ENCODE assay signal across 8 cellular contexts in the genomic region with DNA sequence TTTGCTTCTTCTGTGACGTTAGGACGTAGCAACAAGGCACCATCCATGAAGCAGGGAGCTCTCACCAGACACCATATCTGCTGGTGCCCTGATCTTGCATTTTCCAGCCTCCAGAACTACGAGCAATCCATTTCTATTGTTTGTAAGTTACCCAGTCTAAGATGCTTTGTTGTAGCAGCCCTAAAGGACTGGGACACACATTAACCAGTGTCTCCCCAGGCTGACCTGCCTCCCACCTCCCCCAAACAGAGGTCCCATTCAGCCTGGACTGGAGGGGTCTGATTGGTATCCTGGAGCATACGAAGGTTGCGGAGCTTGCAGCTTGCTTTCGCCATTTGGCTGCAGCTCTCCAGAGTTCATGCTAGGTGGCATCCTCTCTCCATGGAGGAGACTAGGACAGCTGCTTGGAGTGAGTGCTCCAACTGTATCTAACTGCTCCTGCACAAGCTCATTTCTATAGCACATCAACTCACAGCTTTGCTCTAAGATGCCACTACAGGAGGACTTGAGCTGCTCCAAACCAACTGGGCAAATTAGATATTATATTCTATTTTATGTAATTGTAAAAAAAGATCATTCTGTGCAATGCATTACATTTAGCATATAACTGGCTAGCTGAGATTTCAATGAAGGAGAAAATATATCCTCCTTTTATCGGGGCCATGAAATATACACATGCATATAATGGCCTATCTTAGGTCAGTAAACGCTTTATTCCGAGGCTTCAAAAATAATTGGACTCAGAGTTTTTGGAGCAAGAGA. TPM values are rescaled to one million over a fixed set of nuclear protein-coding genes. Genes with fewer than 3 reads are reported as not detected.
DNase-seq lines count a peak whose midpoint lies in the region; ATAC-seq, FAIRE-seq and TF ChIP-seq lines count a peak whose summit lies in the region.

No MANE protein-coding gene starts in this region.

- H3K4me3 ChIP-seq in OCI-LY3 (ENCODE audit: low read length), result no peak overlapping the region
- no peak overlapping the region for H3K4me3 ChIP-seq in pancreas

- H3K9ac ChIP-seq in OCI-LY3 (ENCODE audit: low read length), result no peak overlapping the region

- no peaks in the 10 kb centered on the region for H3K9me3 ChIP-seq in OCI-LY3 (ENCODE audit: insufficient read depth, low read length)
- H3K9me3 ChIP-seq in pancreas, result no peaks in the 10 kb centered on the region

- POLR2A ChIA-PET in activated naive CD8-positive, alpha-beta T cell treated with anti-CD3 and anti-CD28 coated beads, Interleukin-2, amount 10 ng/mL, durations not matched to agents 7 days and 5 days (lab: Charles Lee), result interaction anchor here (0.8 to 1.3 kb wide), 5 partner anchors 72 to 344 kb away, joined by 3 to 6 read pairs (median 3); a partner anchor contains a TSS

- TF ChIP-seq POLR2A in GM12892 (IDR thresholded peaks at IDR 0.05; ENCODE audit: low read depth, low read length), result no peak

- TF ChIP-seq CTCF in OCI-LY3 (IDR thresholded peaks at IDR 0.05; ENCODE audit: low read depth, low read length), result peak; percentile 62
- peak; percentile 44 for TF ChIP-seq CTCF in glutamatergic neuron (IDR thresholded peaks at IDR 0.05; ENCODE audit: partially characterized antibody, unreplicated experiment)
- peak in 3 of 4 donors; percentile 54 to 61 (median 55) for TF ChIP-seq CTCF in pancreas (IDR thresholded peaks at IDR 0.05)

- peak; percentile 52 for ATAC-seq in HG03159 (IDR thresholded peaks at IDR 0.05; ENCODE audit: unreplicated experiment)
- ATAC-seq in activated naive CD8-positive, alpha-beta T cell treated with anti-CD3 and anti-CD28 coated beads, Interleukin-2, amount 10 ng/mL, durations not matched to agents 7 days and 5 days (ENCODE audit: low read depth), result peak; percentile 81
- peak; percentile 87 to 99 (median 98) for ATAC-seq in pancreas

- H2AFZ ChIP-seq in OCI-LY3 (ENCODE audit: low read depth, low read length), result no peak overlapping the region

- H3K9me3 Mint-ChIP-seq in T-helper 2 cell treated with Interferon-gamma antibody and Interleukin-4, amounts not matched to agents 5 μg/mL and 100 μg/mL, for 36 hours, result no peaks in the 10 kb centered on the region
- H3K9me3 Mint-ChIP-seq in activated naive CD8-positive, alpha-beta T cell treated with anti-CD3 and anti-CD28 coated beads, Interleukin-2, amount 10 ng/mL, durations not matched to agents 7 days and 5 days, result no peaks in the 10 kb centered on the region
- H3K9me3 Mint-ChIP-seq in glutamatergic neuron (ENCODE audit: unreplicated experiment), result peaks cover 5% of the 10 kb centered on the region

- 28 to 36% methylated on average over 9 of the region's 9 CpGs for WGBS in pancreas, 2 donors

- DNase-seq in T-helper 2 cell (peak in 3 of 5 experiments; percentile 16 to 75 (median 25)), glutamatergic neuron (peak; percentile 60), pancreas (peak in 5 of 6 donors; percentile 55 to 72 (median 59)), GM12892 (ENCODE audit: insufficient read length) (no peak)
- no peak for DNase-seq in T-helper 2 cell treated with Interferon-gamma antibody and Interleukin-4, amounts not matched to agents 5 μg/mL and 100 μg/mL, for 36 hours (ENCODE audit: low spot score)
- peak; percentile 37 for DNase-seq in activated naive CD8-positive, alpha-beta T cell treated with anti-CD3 and anti-CD28 coated beads, Interleukin-2, amount 10 ng/mL, durations not matched to agents 7 days and 5 days

- no peak overlapping the region for H3K27ac Mint-ChIP-seq in T-helper 2 cell treated with Interferon-gamma antibody and Interleukin-4, amounts not matched to agents 5 μg/mL and 100 μg/mL, for 36 hours
- no peak overlapping the region for H3K27ac Mint-ChIP-seq in activated naive CD8-positive, alpha-beta T cell treated with anti-CD3 and anti-CD28 coated beads, Interleukin-2, amount 10 ng/mL, durations not matched to agents 7 days and 5 days
- H3K27ac Mint-ChIP-seq in glutamatergic neuron (ENCODE audit: unreplicated experiment), result peak overlapping the region; percentile 31

- H3K79me2 ChIP-seq in OCI-LY3 (ENCODE audit: low read length), result no peaks in the 10 kb centered on the region

- no peaks in the 10 kb centered on the region for H3K36me3 Mint-ChIP-seq in T-helper 2 cell treated with Interferon-gamma antibody and Interleukin-4, amounts not matched to agents 5 μg/mL and 100 μg/mL, for 36 hours (ENCODE audit: low read depth)
- no peaks in the 10 kb centered on the region for H3K36me3 Mint-ChIP-seq in activated naive CD8-positive, alpha-beta T cell treated with anti-CD3 and anti-CD28 coated beads, Interleukin-2, amount 10 ng/mL, durations not matched to agents 7 days and 5 days
- H3K36me3 Mint-ChIP-seq in glutamatergic neuron (ENCODE audit: unreplicated experiment), result no peaks in the 10 kb centered on the region

- peaks cover 26% of the 10 kb centered on the region for H3K4me1 Mint-ChIP-seq in T-helper 2 cell treated with Interferon-gamma antibody and Interleukin-4, amounts not matched to agents 5 μg/mL and 100 μg/mL, for 36 hours (ENCODE audit: low read depth)
- H3K4me1 Mint-ChIP-seq in activated naive CD8-positive, alpha-beta T cell treated with anti-CD3 and anti-CD28 coated beads, Interleukin-2, amount 10 ng/mL, durations not matched to agents 7 days and 5 days, result peaks cover 17% of the 10 kb centered on the region
- H3K4me1 Mint-ChIP-seq in glutamatergic neuron (ENCODE audit: low read depth, unreplicated experiment), result peaks cover 6% of the 10 kb centered on the region

- FAIRE-seq in pancreas (lab: Jason Lieb, UNC) (no peak), GM12892 (lab: Jason Lieb, UNC) (no peak)

- H3K36me3 ChIP-seq in OCI-LY3 (replicated peaks; ENCODE audit: low read depth, low read length) (no peaks in the 10 kb centered on the region), pancreas (no peaks in the 10 kb centered on the region)

- no peak overlapping the region for H3K4me3 Mint-ChIP-seq in T-helper 2 cell treated with Interferon-gamma antibody and Interleukin-4, amounts not matched to agents 5 μg/mL and 100 μg/mL, for 36 hours
- no peak overlapping the region for H3K4me3 Mint-ChIP-seq in activated naive CD8-positive, alpha-beta T cell treated with anti-CD3 and anti-CD28 coated beads, Interleukin-2, amount 10 ng/mL, durations not matched to agents 7 days and 5 days
- H3K4me3 Mint-ChIP-seq in glutamatergic neuron (ENCODE audit: unreplicated experiment), result no peak overlapping the region

- H3K4me1 ChIP-seq in OCI-LY3 (ENCODE audit: low read length), result no peaks in the 10 kb centered on the region
- no peaks in the 10 kb centered on the region for H3K4me1 ChIP-seq in pancreas

- H3K27ac ChIP-seq in OCI-LY3 (ENCODE audit: low read length), result no peak overlapping the region
- no peak overlapping the region for H3K27ac ChIP-seq in pancreas

- H3K27me3 Mint-ChIP-seq in T-helper 2 cell treated with Interferon-gamma antibody and Interleukin-4, amounts not matched to agents 5 μg/mL and 100 μg/mL, for 36 hours (ENCODE audit: low read depth), result no peaks in the 10 kb centered on the region
- no peaks in the 10 kb centered on the region for H3K27me3 Mint-ChIP-seq in activated naive CD8-positive, alpha-beta T cell treated with anti-CD3 and anti-CD28 coated beads, Interleukin-2, amount 10 ng/mL, durations not matched to agents 7 days and 5 days
- no peaks in the 10 kb centered on the region for H3K27me3 Mint-ChIP-seq in glutamatergic neuron (ENCODE audit: unreplicated experiment)

- H3K27me3 ChIP-seq in OCI-LY3 (ENCODE audit: low read depth, low read length), result peaks cover 8% of the 10 kb centered on the region
- no peaks in the 10 kb centered on the region for H3K27me3 ChIP-seq in pancreas

- no peaks in the 10 kb centered on the region for H4K20me1 ChIP-seq in OCI-LY3 (ENCODE audit: insufficient read depth, low read length)

- intact Hi-C loops in pancreas (cut with DNase I), result loop anchor here in 2 of 3 donors (5.0 kb wide), 1 partner anchor 248 kb away; no protein-coding TSS in a partner anchor

- peak overlapping the region; percentile 70; the same call in 1 of the 2 replicates for H3K4me2 ChIP-seq in OCI-LY3 (ENCODE audit: low read length)

RNA-seq across cellular contexts. Expression of a gene that starts 8.0 kb away (rescaled TPM):
- 10 to 100 TPM; 19.6 to 21.8 TPM for total RNA-seq in activated naive CD8-positive, alpha-beta T cell treated with anti-CD3 and anti-CD28 coated beads, Interleukin-2, amount 10 ng/mL, durations not matched to agents 7 days and 5 days
- 77.6 TPM for total RNA-seq in glutamatergic neuron (ENCODE audit: unreplicated experiment)
- 1 to 10 TPM; 1.4 to 4.1 (median 2.2) TPM for total RNA-seq in pancreas
- polyA plus RNA-seq in pancreas, result 1 to 10 TPM; 2.3 to 6.0 TPM
- 13.0 TPM for polyA plus RNA-seq in GM12892 (2012; ENCODE audit: missing spikeins)

RNA-seq across cellular contexts. Expression of a gene that starts 20.8 kb away (rescaled TPM):
- 10 to 100 TPM; 93.8 to 99.3 TPM for total RNA-seq in activated naive CD8-positive, alpha-beta T cell treated with anti-CD3 and anti-CD28 coated beads, Interleukin-2, amount 10 ng/mL, durations not matched to agents 7 days and 5 days
- 103 TPM for total RNA-seq in glutamatergic neuron (ENCODE audit: unreplicated experiment)
- total RNA-seq in pancreas, result 10 to 100 TPM; 27.1 to 59.3 (median 42.4) TPM
- polyA plus RNA-seq in pancreas, result 10 to 100 TPM; 39.3 to 87.4 TPM
- 290 TPM for polyA plus RNA-seq in GM12892 (2012; ENCODE audit: missing spikeins)

RNA-seq across cellular contexts. Expression of a gene that starts 33.9 kb away (rescaled TPM):
- 10 to 100 TPM; 23.2 to 24.1 TPM for total RNA-seq in activated naive CD8-positive, alpha-beta T cell treated with anti-CD3 and anti-CD28 coated beads, Interleukin-2, amount 10 ng/mL, durations not matched to agents 7 days and 5 days
- total RNA-seq in glutamatergic neuron (ENCODE audit: unreplicated experiment), result 12.2 TPM
- total RNA-seq in pancreas, result 10 to 100 TPM; 16.1 to 28.4 (median 21.7) TPM
- polyA plus RNA-seq in pancreas, result 10 to 100 TPM; 56.8 to 58.6 TPM
- polyA plus RNA-seq in GM12892 (2012; ENCODE audit: missing spikeins), result 40.4 TPM

Comparison
In these comparisons a context has a peak if more than half of its experiments do, and no peak if none do; other contexts are left out.
1. DNase-seq: peak in T-helper 2 cell (3 of 5), activated naive CD8-positive, alpha-beta T cell treated with anti-CD3 and anti-CD28 coated beads, Interleukin-2, amount 10 ng/mL, durations not matched to agents 7 days and 5 days (single experiment), glutamatergic neuron (single experiment) and pancreas (5 of 6); none in T-helper 2 cell treated with Interferon-gamma antibody and Interleukin-4, amounts not matched to agents 5 μg/mL and 100 μg/mL, for 36 hours (single experiment) and GM12892 (single experiment).
2. RNA of a gene that starts 8.0 kb away (total RNA-seq): 77.6 TPM in glutamatergic neuron (single experiment) and 19.6 to 21.8 TPM in activated naive CD8-positive, alpha-beta T cell treated with anti-CD3 and anti-CD28 coated beads, Interleukin-2, amount 10 ng/mL, durations not matched to agents 7 days and 5 days; 1.4 to 4.1 TPM in pancreas; every median in the first group is over 4 times any median in the second.
3. Peak in every context shown above with its lines, with median percentiles within 50 percentile points of each other: ATAC-seq and CTCF ChIP-seq.